Comparison of ENCODE assay signal across 8 cellular contexts in genomic region chr2:112056626-112056987, GRCh38. TPM values are rescaled to one million over a fixed set of nuclear protein-coding genes. Genes with fewer than 3 reads are reported as not detected.
A peak's percentile ranks its signal among the peaks of the same experiment; 100 is the strongest.
DNase-seq lines count a peak whose midpoint lies in the region; ATAC-seq and TF ChIP-seq lines count a peak whose summit lies in the region.

No MANE protein-coding gene starts in this region.

- intact Hi-C loops in dorsolateral prefrontal cortex (cut with DNase I): loop anchor here (5.0 to 10.0 kb wide), 7 partner anchors 196 to 1828 kb away; partner anchors contain the start of genes TTL (in 2 of the 2), CHCHD5 (in 1 of the 2), SLC20A1 (in 1 of the 2) and ZC3H6 (in 1 of the 2)

- H3K4me2 ChIP-seq in neural cell (ENCODE audit: low read length): no peak overlapping the region

- no peak for TF ChIP-seq RAD21 in neural cell (conservative IDR thresholded peaks at IDR 0.05)

- CTCF ChIA-PET in BJ (lab: Yijun Ruan, JAX): no interaction called here

- H2AFZ ChIP-seq in neural cell (ENCODE audit: low read depth, low read length): no peak overlapping the region

- TF ChIP-seq EP300 in neural cell (conservative IDR thresholded peaks at IDR 0.05; ENCODE audit: poor library complexity, severe bottlenecking): no peak

- H3K4me3 ChIP-seq in BJ (ENCODE audit: low read depth, low read length) (peak overlapping the region; percentile 67), MG63 (peak overlapping the region; percentile 74), dorsolateral prefrontal cortex (peak overlapping the region in 57 of 59 donors; percentile 59 to 98 (median 88)), neural cell (ENCODE audit: low read length) (peak overlapping the region; percentile 95)

- H3K27me3 ChIP-seq in BJ (ENCODE audit: control insufficient read depth, insufficient read depth, low read length) (no peaks in the 10 kb centered on the region), MG63 (no peaks in the 10 kb centered on the region), dorsolateral prefrontal cortex (no peaks in the 10 kb centered on the region), neural cell (ENCODE audit: insufficient read depth, low read depth, low read length) (no peaks in the 10 kb centered on the region)

- no peaks in the 10 kb centered on the region for H3K9me2 ChIP-seq in neural cell (ENCODE audit: insufficient read depth, low read length)

- H4K20me1 ChIP-seq in neural cell (ENCODE audit: insufficient read depth): no peaks in the 10 kb centered on the region

- no peaks in the 10 kb centered on the region for H3K9me3 ChIP-seq in MG63
- H3K9me3 ChIP-seq in neural cell (ENCODE audit: low read length): no peaks in the 10 kb centered on the region

- no peak for ATAC-seq in HG02870 (IDR thresholded peaks at IDR 0.05; ENCODE audit: unreplicated experiment)

- no peak overlapping the region for H3K9ac ChIP-seq in neural cell (ENCODE audit: low read length)

- DNase-seq in BJ (ENCODE audit: low read depth): no peak
- no peak for DNase-seq in MG63
- DNase-seq in dorsolateral prefrontal cortex: no peak
- no peak for DNase-seq in SK-N-DZ (ENCODE audit: low spot score)
- DNase-seq in NCI-H1930 (lab: John Stamatoyannopoulos, UW): no peak
- DNase-seq in activated effector memory CD4-positive, alpha-beta T cell treated with anti-CD3 and anti-CD28 coated beads, Interleukin-2, amount 50 U/mL, for 16 hours: no peak

- H3K79me2 ChIP-seq in neural cell (replicated peaks; ENCODE audit: insufficient read depth, low read length): no peaks in the 10 kb centered on the region

- POLR2A ChIA-PET in BJ (lab: Charles Lee): no interaction called here

- H3K27ac ChIP-seq in dorsolateral prefrontal cortex (peak overlapping the region in 53 of 59 donors; percentile 36 to 97 (median 92)), neural cell (ENCODE audit: low read length) (no peak overlapping the region)

- H3K36me3 ChIP-seq in BJ (ENCODE audit: control insufficient read depth, insufficient read depth, low read length) (peaks cover 4% of the 10 kb centered on the region), MG63 (peaks cover 17% of the 10 kb centered on the region), neural cell (ENCODE audit: insufficient read depth, low read length) (no peaks in the 10 kb centered on the region)

- TF ChIP-seq CTCF in BJ (IDR thresholded peaks at IDR 0.05; ENCODE audit: insufficient read depth, low read depth, low read length): no peak
- no peak for TF ChIP-seq CTCF in dorsolateral prefrontal cortex (IDR thresholded peaks at IDR 0.05 in 54 of 56, conservative IDR thresholded peaks at IDR 0.05 in 2 of 56; ENCODE audit: low read depth in 1 of 56, partially characterized antibody in 56 of 56)
- no peak for TF ChIP-seq CTCF in neural cell (IDR thresholded peaks at IDR 0.05; ENCODE audit: poor library complexity, severe bottlenecking)

- peaks cover 7% of the 10 kb centered on the region for H3F3A ChIP-seq in neural cell (ENCODE audit: insufficient read depth, low read length, poor library complexity, severe bottlenecking)

TF ChIP-seq in neural cell, 6 proteins besides CTCF, POLR2A, EP300 and RAD21:
- no peak for TF ChIP-seq REST (IDR thresholded peaks at IDR 0.05; ENCODE audit: borderline replicate concordance)
- no peak for TF ChIP-seq SMC3 (conservative IDR thresholded peaks at IDR 0.05; ENCODE audit: poor library complexity)
- TF ChIP-seq TAF1 (IDR thresholded peaks at IDR 0.05; ENCODE audit: low read depth): no peak
- no peak for TF ChIP-seq MXI1 (conservative IDR thresholded peaks at IDR 0.05; ENCODE audit: poor library complexity, severe bottlenecking)
- TF ChIP-seq EZH2 (IDR thresholded peaks at IDR 0.05; ENCODE audit: borderline replicate concordance, insufficient read depth, low read length, poor library complexity, severe bottlenecking): no peak
- no peak for TF ChIP-seq POLR2AphosphoS5 (IDR thresholded peaks at IDR 0.05)
TF ChIP-seq in neural cell: peak in this region for 0.

RNA-seq across cellular contexts. Expression of gene TMEM87B, which starts 1.5 kb away (rescaled TPM):
- polyA plus RNA-seq in BJ (2011; rRNA removed) (11.4 and 23.4 TPM in 2 replicates), neural cell (9.5 and 12.8 TPM in 2 replicates)
- polyA minus RNA-seq in BJ (2011; rRNA and poly(A)+ RNA removed): 12.0 and 13.2 TPM in 2 replicates
- total RNA-seq in MG63 (2014; rRNA removed; shearing (Covaris generic); ENCODE audit: low replicate concordance): 7.0 and 32.9 TPM in 2 replicates
- total RNA-seq in dorsolateral prefrontal cortex: 10 to 100 TPM in 114 of 120 experiments, 1 to 10 TPM in 6; 7.2 to 27.9 (median 14.7) TPM
- polyA minus RNA-seq in neural cell: 9.0 and 10.4 TPM in 2 replicates
- polyA plus RNA-seq in SK-N-DZ (2014; cell fraction: cytosol; rRNA removed): 4.7 and 5.0 TPM in 2 replicates
- 6.5 and 16.3 TPM in 2 replicates for polyA plus RNA-seq in SK-N-DZ (2014; cell fraction: nucleus; rRNA removed)
